Comparison of ENCODE assay signal across 1 cellular context in genomic region chr2:113907297-113907696, GRCh38.
A peak's percentile ranks its signal among the peaks of the same experiment; 100 is the strongest.
TF ChIP-seq lines count a peak whose summit lies in the region.

No MANE protein-coding gene starts in this region.

TF ChIP-seq in K562, 482 proteins besides CTCF, POLR2A, EP300 and RAD21:
- TF ChIP-seq MCM7 (IDR thresholded peaks at IDR 0.05): no peak
- TF ChIP-seq ESRRA (IDR thresholded peaks at IDR 0.05; ENCODE audit: borderline replicate concordance, low read depth): 0 out of 2 replicates have a peak, but pooled peaks have one; percentile 22
- peak; percentile 49; the same call in 1 of the 2 replicates for TF ChIP-seq THRA (IDR thresholded peaks at IDR 0.05)
